In the genomic region with DNA sequence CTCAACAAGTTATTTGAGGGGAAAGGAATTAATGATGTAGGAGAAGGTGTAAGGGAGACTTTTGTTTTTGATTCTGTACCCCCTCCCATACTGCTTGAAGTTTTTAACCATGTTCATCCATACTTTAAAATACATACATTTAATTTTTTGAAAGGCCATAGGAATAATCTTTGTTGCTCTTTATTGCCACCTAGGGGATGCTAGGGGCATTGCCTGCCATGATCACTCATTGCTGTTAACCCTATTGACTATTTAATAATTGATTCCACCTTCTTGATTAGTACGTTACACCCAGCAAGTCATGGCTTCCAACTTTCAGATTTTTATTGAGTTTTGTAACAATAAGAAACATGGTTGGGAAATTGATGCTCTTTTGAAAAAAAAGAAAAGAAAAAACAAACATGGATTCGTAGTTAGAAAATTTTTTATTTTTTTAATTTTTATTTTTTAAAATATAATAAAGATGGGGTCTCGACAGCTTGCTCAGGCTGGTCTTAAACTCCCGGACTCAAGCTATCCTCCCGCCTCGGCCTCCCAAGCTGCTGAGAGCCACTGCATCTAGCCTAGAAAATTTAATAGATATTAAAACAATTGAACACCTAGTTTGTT, we compare ENCODE assay signal across 8 cellular contexts. TPM values are rescaled to one million over a fixed set of nuclear protein-coding genes. Genes with fewer than 3 reads are reported as not detected.
DNase-seq lines count a peak whose midpoint lies in the region; ATAC-seq and TF ChIP-seq lines count a peak whose summit lies in the region.

No MANE protein-coding gene starts in this region.

- no peak overlapping the region for H3K27ac ChIP-seq in breast epithelium
- no peak overlapping the region for H3K27ac ChIP-seq in vagina

- H3K9me3 ChIP-seq in breast epithelium = no peaks in the 10 kb centered on the region
- no peaks in the 10 kb centered on the region for H3K9me3 ChIP-seq in vagina

- H3K4me1 ChIP-seq in breast epithelium = no peaks in the 10 kb centered on the region
- H3K4me1 ChIP-seq in vagina = no peaks in the 10 kb centered on the region

- H3K36me3 ChIP-seq in breast epithelium = no peaks in the 10 kb centered on the region
- H3K36me3 ChIP-seq in vagina = no peaks in the 10 kb centered on the region

- TF ChIP-seq POLR2A in breast epithelium (IDR thresholded peaks at IDR 0.05) = no peak
- no peak for TF ChIP-seq POLR2A in vagina (IDR thresholded peaks at IDR 0.05)

- peak; percentile 74 for DNase-seq in SIG-M5 treated with dmso at 0.1 percent for 504 hours (lab: John Stamatoyannopoulos, UW; ENCODE audit: unreplicated experiment)
- no peak for DNase-seq in SIG-M5 (lab: John Stamatoyannopoulos, UW)
- peak; percentile 55 for DNase-seq in RPMI8226
- no peak for DNase-seq in breast epithelium (ENCODE audit: low spot score in 2 of 2)
- peak; percentile 47 to 53 for DNase-seq in lung microvascular endothelial cell (ENCODE audit: low read depth in 2 of 2)
- DNase-seq in vagina (ENCODE audit: extremely low spot score in 2 of 2) = no peak

- H3K4me3 ChIP-seq in breast epithelium = no peak overlapping the region
- no peak overlapping the region for H3K4me3 ChIP-seq in vagina

- TF ChIP-seq CTCF in breast epithelium (IDR thresholded peaks at IDR 0.05) = peak; percentile 30 to 60 (median 58)
- TF ChIP-seq CTCF in vagina (IDR thresholded peaks at IDR 0.05) = peak; percentile 57 to 68 (median 68)

- ATAC-seq in HG03354 (IDR thresholded peaks at IDR 0.05; ENCODE audit: poor library complexity, severe bottlenecking, unreplicated experiment) (peak; percentile 75), HG02798 (IDR thresholded peaks at IDR 0.05; ENCODE audit: poor library complexity, unreplicated experiment) (no peak)

- no peaks in the 10 kb centered on the region for H3K27me3 ChIP-seq in breast epithelium
- H3K27me3 ChIP-seq in vagina = no peaks in the 10 kb centered on the region

- intact Hi-C loops in breast epithelium (cut with DNase I; ENCODE audit: low total_unique reads) (no loop called here), vagina (cut with DNase I) (no loop called here)

RNA-seq across cellular contexts. Expression of a gene that starts 8.5 kb away (rescaled TPM):
- 10 to 100 TPM; 20.2 to 39.0 (median 31.9) TPM for total RNA-seq in breast epithelium
- 16.3 and 20.6 TPM in 2 replicates for total RNA-seq in lung microvascular endothelial cell
- total RNA-seq in vagina = 68.3 TPM

Comparison
In these comparisons a context has a peak if more than half of its experiments do, and no peak if none do; other contexts are left out.
1. DNase-seq: peak in SIG-M5 treated with dmso at 0.1 percent for 504 hours (single experiment), RPMI8226 (single experiment) and lung microvascular endothelial cell (2 of 2); none in SIG-M5 (single experiment), breast epithelium (0 of 2) and vagina (0 of 2).